12 cellular contexts compared by ENCODE assay signal in the genomic region with DNA sequence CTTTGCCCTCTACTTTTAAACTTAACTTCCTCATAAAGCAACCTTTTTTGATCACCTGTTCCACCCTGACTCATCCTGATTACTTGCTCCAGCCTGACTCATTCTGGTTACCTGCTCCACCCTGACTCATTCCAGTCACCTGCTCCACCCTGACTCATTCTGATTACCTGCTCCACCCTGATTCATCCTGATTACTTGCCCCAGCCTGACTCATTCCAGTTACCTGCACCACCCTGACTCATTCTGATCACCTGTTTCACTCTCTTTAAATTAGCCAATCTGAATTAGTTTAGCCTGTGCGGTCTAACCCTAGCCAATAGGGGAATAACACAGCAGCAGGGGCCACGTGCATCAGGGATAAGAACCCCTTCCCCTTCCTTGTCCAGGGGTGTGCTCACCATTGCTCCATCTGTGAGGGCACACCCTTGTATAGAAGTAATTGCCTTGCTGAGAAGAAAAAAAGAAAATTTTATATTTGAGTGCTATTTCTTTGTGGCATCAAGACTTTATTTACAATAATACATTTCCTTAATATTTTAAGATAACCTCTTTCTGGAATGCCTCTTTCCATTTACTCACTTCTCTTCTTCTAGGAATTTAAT. TPM values are rescaled to one million over a fixed set of nuclear protein-coding genes. Genes with fewer than 3 reads are reported as not detected.
DNase-seq lines count a peak whose midpoint lies in the region; ATAC-seq, FAIRE-seq and TF ChIP-seq lines count a peak whose summit lies in the region.
"Had no signal": no experiment of that assay in that cellular context is flagged by ENCODE, and none has a peak within 500 bp of the region (broad histone marks: within the 10 kb centered on the region; RNA-seq: fewer than 3 reads in every experiment).

No MANE protein-coding gene starts in this region.

- no peak overlapping the region for H2BK12ac ChIP-seq in trophoblast cell (ENCODE audit: low read length)

- no peak overlapping the region for H3K23ac ChIP-seq in trophoblast cell (ENCODE audit: low read length)

- H3K4ac ChIP-seq in trophoblast cell (ENCODE audit: low read depth, low read length) = no peak overlapping the region

- H2AFZ ChIP-seq in trophoblast cell (ENCODE audit: insufficient read depth, low read length, poor library complexity) = no peak overlapping the region

- H3K79me2 ChIP-seq in trophoblast cell (ENCODE audit: control insufficient read depth, insufficient read depth, low read length, poor library complexity) = no peaks in the 10 kb centered on the region

- FAIRE-seq in GM19239 (lab: Jason Lieb, UNC) = no peak

- peak; percentile 85 for DNase-seq in Caki2 (ENCODE audit: low read depth)
- peak; percentile 46 for DNase-seq in Panc1 (ENCODE audit: low read depth, low spot score)
- peak; percentile 68 for DNase-seq in activated naive CD4-positive, alpha-beta T cell treated with anti-CD3 and anti-CD28 coated beads, Interleukin-2, amount 50 U/mL, for 16 hours
- DNase-seq in trophoblast cell = peak; percentile 83 to 84
- DNase-seq in GM19239 (ENCODE audit: insufficient read length, low spot score) = no peak
- DNase-seq in NCI-H1417 treated with DMSO at 0.1 percent for 48 hours (lab: John Stamatoyannopoulos, UW) = no peak
- DNase-seq: effector CD4-positive, alpha-beta T cell; NCI-H1694; SHP77 had no signal

- CTCF ChIA-PET in Panc1 (lab: Charles Lee) = no interaction called here

- no peak overlapping the region for H3K4me2 ChIP-seq in trophoblast cell (ENCODE audit: low read length)

- H3K36me3 ChIP-seq in Panc1 (ENCODE audit: control insufficient read depth, insufficient read depth, low read length) (no peaks in the 10 kb centered on the region), trophoblast cell (ENCODE audit: control insufficient read depth in 1 of 2, insufficient read depth in 2 of 2, low read length in 2 of 2) (no peaks in the 10 kb centered on the region)

- no peak overlapping the region for H3K14ac ChIP-seq in trophoblast cell (ENCODE audit: low read length)

- POLR2A ChIA-PET in Panc1 (lab: Charles Lee) = no interaction called here

- BruUV-seq in Panc1 (replicated peaks; lab: Mats Ljungman, UMichigan) = no TSS peak

- no peak overlapping the region for H3K18ac ChIP-seq in trophoblast cell (ENCODE audit: low read length)

- no peaks in the 10 kb centered on the region for H3K79me1 ChIP-seq in trophoblast cell (ENCODE audit: low read length)

- H3K4me3 ChIP-seq in Panc1 (ENCODE audit: low read depth in 2 of 2, low read length in 2 of 2) (no peak overlapping the region), trophoblast cell (ENCODE audit: low read depth, low read length) (no peak overlapping the region)

- in situ Hi-C loops in Caki2 (cut with HindIII; ENCODE audit: low pct_unique_long_range_greater_than_20kb, low sequenced_read_pairs) (no loop called here), Panc1 (cut with HindIII; ENCODE audit: low pct_unique_long_range_greater_than_20kb, low sequenced_read_pairs) (no loop called here)

- H4K12ac ChIP-seq in trophoblast cell (ENCODE audit: low read depth, low read length) = no peak overlapping the region

- H4K8ac ChIP-seq in trophoblast cell (ENCODE audit: low read depth, low read length) = no peak overlapping the region

- no peak overlapping the region for H2AK5ac ChIP-seq in trophoblast cell (ENCODE audit: low read length)

- no peaks in the 10 kb centered on the region; the same call in 1 of the 2 replicates for H3K4me1 ChIP-seq in Panc1 (ENCODE audit: control insufficient read depth, insufficient read depth, low read length)
- H3K4me1 ChIP-seq in trophoblast cell (ENCODE audit: control insufficient read depth in 1 of 2, insufficient read depth in 2 of 2, low read length in 2 of 2) = no peaks in the 10 kb centered on the region

- no peak for TF ChIP-seq CTCF in Panc1 (IDR thresholded peaks at IDR 0.05)

- no peak overlapping the region for H2BK5ac ChIP-seq in trophoblast cell (ENCODE audit: low read depth, low read length, poor library complexity)

- no peak overlapping the region for H3K27ac ChIP-seq in Panc1 (ENCODE audit: low read length)
- H3K27ac ChIP-seq in trophoblast cell (ENCODE audit: low read depth, low read length) = no peak overlapping the region
- H3K27ac ChIP-seq: C4-2B had no signal

- intact Hi-C loops in Panc1 (cut with micrococcal nuclease; ENCODE audit: unreplicated experiment) = no loop called here

- no peak overlapping the region for H3K9ac ChIP-seq in trophoblast cell (ENCODE audit: low read length)

- no peak overlapping the region for H2BK120ac ChIP-seq in trophoblast cell (ENCODE audit: insufficient read depth, low read length, poor library complexity)

- no peaks in the 10 kb centered on the region; the same call in 1 of the 2 replicates for H3K9me3 ChIP-seq in Panc1 (ENCODE audit: control insufficient read depth, insufficient read depth, low read depth, low read length)
- no peaks in the 10 kb centered on the region for H3K9me3 ChIP-seq in trophoblast cell (ENCODE audit: insufficient read depth, low read depth, low read length)

- no peak for ATAC-seq in Panc1
- ATAC-seq in HG03097 (IDR thresholded peaks at IDR 0.05; ENCODE audit: low FRiP score, unreplicated experiment) = no peak
- no peak for ATAC-seq in GM18873 (IDR thresholded peaks at IDR 0.05; ENCODE audit: low FRiP score, unreplicated experiment)

- H3K27me3 ChIP-seq in Panc1 (ENCODE audit: control insufficient read depth, insufficient read depth, low read length) (peaks cover 25% of the 10 kb centered on the region), trophoblast cell (ENCODE audit: insufficient read depth, low read length) (no peaks in the 10 kb centered on the region)

- no CpG with 5 or more reads among the region's 2 CpGs for WGBS in trophoblast cell (ENCODE audit: extremely low coverage, insufficient coverage, insufficient read length)

- no peak overlapping the region for H4K91ac ChIP-seq in trophoblast cell (ENCODE audit: low read depth, low read length)

RNA-seq across cellular contexts. Expression of a gene that starts 17.9 kb away (rescaled TPM):
- not detected in 2 replicates for total RNA-seq in Caki2 (2014; rRNA removed; shearing (Covaris generic); ENCODE audit: low replicate concordance)
- total RNA-seq in Panc1 (2021; ENCODE audit: unreplicated experiment) = 0.62 TPM
- 13.3 TPM for polyA plus RNA-seq in Panc1 (2012; ENCODE audit: insufficient read length)
- 3.1 and 3.5 TPM in 2 replicates for polyA plus RNA-seq in trophoblast cell (2013)

Comparison
In these comparisons a context has a peak if more than half of its experiments do, and no peak if none do; other contexts are left out.
1. DNase-seq: peak in Caki2 (single experiment), Panc1 (single experiment), activated naive CD4-positive, alpha-beta T cell treated with anti-CD3 and anti-CD28 coated beads, Interleukin-2, amount 50 U/mL, for 16 hours (single experiment) and trophoblast cell (2 of 2); none in GM19239 (single experiment) and NCI-H1417 treated with DMSO at 0.1 percent for 48 hours (single experiment).